19 cellular contexts compared by ENCODE assay signal in genomic region chr17:80929449-80929848, GRCh38.
DNase-seq lines count a peak whose midpoint lies in the region; ATAC-seq and TF ChIP-seq lines count a peak whose summit lies in the region.
"Had no signal": no experiment of that assay in that cellular context is flagged by ENCODE, and none has a peak within 500 bp of the region (broad histone marks: within the 10 kb centered on the region; RNA-seq: fewer than 3 reads in every experiment).

No MANE protein-coding gene starts in this region.

- no peaks in the 10 kb centered on the region for H3K27me3 Mint-ChIP-seq in activated T-helper 17 cell treated with anti-CD3 and anti-CD28 coated beads, Interleukin-2, amount 50 U/mL, for 72 hours
- H3K27me3 Mint-ChIP-seq in natural killer cell (ENCODE audit: low read depth in 2 of 2), result no peaks in the 10 kb centered on the region
- H3K27me3 Mint-ChIP-seq: CD4-positive, CD25-positive, alpha-beta regulatory T cell had no signal

- DNase-seq in sciatic nerve (ENCODE audit: low spot score) (peak; percentile 25), Kasumi-1 (lab: John Stamatoyannopoulos, UW) (no peak), left colon (no peak), natural killer cell (no peak)
- DNase-seq: ACHN; CD4-positive, CD25-positive, alpha-beta regulatory T cell; COR-L47; IMR-90; Karpas-422; MG63; NCI-H1048; NCI-H1436; NCI-H1930; NCI-H345; NCI-H526; SJCRH30 had no signal

- peak overlapping the region; percentile 78 for H3K27ac Mint-ChIP-seq in activated T-helper 17 cell treated with anti-CD3 and anti-CD28 coated beads, Interleukin-2, amount 50 U/mL, for 72 hours
- H3K27ac Mint-ChIP-seq in natural killer cell, result no peak overlapping the region

- H3K9me3 Mint-ChIP-seq in activated T-helper 17 cell treated with anti-CD3 and anti-CD28 coated beads, Interleukin-2, amount 50 U/mL, for 72 hours, result no peaks in the 10 kb centered on the region
- no peaks in the 10 kb centered on the region for H3K9me3 Mint-ChIP-seq in natural killer cell
- H3K9me3 Mint-ChIP-seq: CD4-positive, CD25-positive, alpha-beta regulatory T cell had no signal

- intact Hi-C loops in sciatic nerve (cut with DNase I) (no loop called here), left colon (cut with DNase I, micrococcal nuclease) (no loop called here), natural killer cell (cut with micrococcal nuclease) (no loop called here)

- H3K4me3 Mint-ChIP-seq in activated T-helper 17 cell treated with anti-CD3 and anti-CD28 coated beads, Interleukin-2, amount 50 U/mL, for 72 hours, result no peak overlapping the region
- H3K4me3 Mint-ChIP-seq in natural killer cell, result no peak overlapping the region
- H3K4me3 Mint-ChIP-seq: CD4-positive, CD25-positive, alpha-beta regulatory T cell had no signal

- peaks cover 20% of the 10 kb centered on the region for H3K4me1 Mint-ChIP-seq in activated T-helper 17 cell treated with anti-CD3 and anti-CD28 coated beads, Interleukin-2, amount 50 U/mL, for 72 hours
- H3K4me1 Mint-ChIP-seq in natural killer cell, result no peaks in the 10 kb centered on the region

- peak; percentile 72 for ATAC-seq in GM21360 (IDR thresholded peaks at IDR 0.05; ENCODE audit: unreplicated experiment)
- ATAC-seq in activated T-helper 17 cell treated with anti-CD3 and anti-CD28 coated beads, Interleukin-2, amount 50 U/mL, for 72 hours (replicated peaks), result no peak
- no peak for ATAC-seq in sciatic nerve
- ATAC-seq in left colon, result no peak
- ATAC-seq in HG03095 (IDR thresholded peaks at IDR 0.05; ENCODE audit: unreplicated experiment), result no peak
- no peak for ATAC-seq in natural killer cell

- no peak for TF ChIP-seq CTCF in natural killer cell (IDR thresholded peaks at IDR 0.05)

- H3K36me3 Mint-ChIP-seq in activated T-helper 17 cell treated with anti-CD3 and anti-CD28 coated beads, Interleukin-2, amount 50 U/mL, for 72 hours (ENCODE audit: low read depth), result peaks cover 100% of the 10 kb centered on the region
- no peaks in the 10 kb centered on the region for H3K36me3 Mint-ChIP-seq in natural killer cell
